In the genomic region with DNA sequence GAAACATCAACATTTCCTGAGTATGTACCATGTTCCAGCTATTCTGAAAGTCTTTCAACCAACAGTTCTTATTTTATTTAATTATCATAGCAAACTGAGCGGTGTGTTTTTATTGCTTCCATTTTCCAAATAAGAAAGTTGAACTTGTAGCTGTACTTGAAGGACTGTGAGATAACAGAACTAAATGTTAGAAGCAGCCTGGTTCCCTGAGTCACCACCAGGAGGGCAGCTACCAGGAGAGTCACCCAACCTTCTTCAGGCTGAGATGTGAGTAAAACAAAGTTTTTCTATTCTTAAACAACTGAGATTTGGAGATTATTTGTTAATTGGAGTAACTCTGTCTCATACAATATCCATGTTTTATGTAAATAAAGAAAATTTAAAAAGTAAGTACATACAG, we compare ENCODE assay signal across 16 cellular contexts.
"Had no signal": no experiment of that assay in that cellular context is flagged by ENCODE, and none has a peak within 500 bp of the region (broad histone marks: within the 10 kb centered on the region; RNA-seq: fewer than 3 reads in every experiment).

No MANE protein-coding gene starts in this region.

- H3K27ac Mint-ChIP-seq: stimulated activated naive CD8-positive, alpha-beta T cell treated with anti-CD3 and anti-CD28 coated beads, Interleukin-15, Interleukin-2, amounts not matched to agents 100 ng/mL and 50 ng/mL, for 24 hours had no signal

- H3K9me3 ChIP-seq: ascending aorta, suprapubic skin, transverse colon had no signal

- H3K4me3 Mint-ChIP-seq: stimulated activated naive CD8-positive, alpha-beta T cell treated with anti-CD3 and anti-CD28 coated beads, Interleukin-15, Interleukin-2, amounts not matched to agents 100 ng/mL and 50 ng/mL, for 24 hours had no signal

- H3K4me3 ChIP-seq: ascending aorta, suprapubic skin, transverse colon had no signal

- DNase-seq: activated CD4-positive, alpha-beta T cell treated with anti-CD3 and anti-CD28 coated beads for 1 hour; activated CD8-positive, alpha-beta memory T cell treated with anti-CD3 and anti-CD28 coated beads for 24 hours; activated CD8-positive, alpha-beta memory T cell treated with anti-CD3 and anti-CD28 coated beads, Interleukin-2, amount 50 U/mL, for 48 hours; activated effector memory CD4-positive, alpha-beta T cell treated with Interleukin-2 at 50 U/mL for 16 hours; activated naive CD4-positive, alpha-beta T cell treated with anti-CD3 and anti-CD28 coated beads, Interleukin-2, amount 50 U/mL, for 16 hours; activated T-cell treated with anti-CD3 and anti-CD28 coated beads, Interleukin-2, amount 50 U/mL, for 48 hours; cortex of kidney; effector CD8-positive, alpha-beta T cell; hippocampal formation; stimulated activated CD4-positive, alpha-beta T cell treated with anti-CD3 and anti-CD28 coated beads, Interleukin-2, amount 100 ng/mL, for 48 hours; T-helper 2 cell; transverse colon had no signal

- H3K27ac ChIP-seq: ascending aorta, suprapubic skin, transverse colon, VCaP had no signal

- H3K4me1 ChIP-seq: ascending aorta had no signal

- H3K27me3 ChIP-seq: ascending aorta, suprapubic skin, transverse colon had no signal

- H3K36me3 ChIP-seq: ascending aorta, suprapubic skin, transverse colon had no signal

- H3K27me3 Mint-ChIP-seq: stimulated activated naive CD8-positive, alpha-beta T cell treated with anti-CD3 and anti-CD28 coated beads, Interleukin-15, Interleukin-2, amounts not matched to agents 100 ng/mL and 50 ng/mL, for 24 hours had no signal
